10 cellular contexts compared by ENCODE assay signal in genomic region chr3:8490079-8490552, GRCh38. TPM values are rescaled to one million over a fixed set of nuclear protein-coding genes. Genes with fewer than 3 reads are reported as not detected.
A peak's percentile ranks its signal among the peaks of the same experiment; 100 is the strongest.
DNase-seq lines count a peak whose midpoint lies in the region; ATAC-seq and TF ChIP-seq lines count a peak whose summit lies in the region.
"Had no signal": no experiment of that assay in that cellular context is flagged by ENCODE, and none has a peak within 500 bp of the region (broad histone marks: within the 10 kb centered on the region; RNA-seq: fewer than 3 reads in every experiment).

No MANE protein-coding gene starts in this region.

- intact Hi-C loops in transverse colon (cut with DNase I; ENCODE audit: low total_unique reads): loop anchor here (10.0 kb wide), 1 partner anchor 45 kb away; no protein-coding TSS in a partner anchor

- no peaks in the 10 kb centered on the region for H3K79me2 ChIP-seq in GM23248 (ENCODE audit: insufficient read depth)
- H3K79me2 ChIP-seq: parathyroid adenoma had no signal

- peaks cover 28% of the 10 kb centered on the region for H3F3A ChIP-seq in GM23248 (ENCODE audit: insufficient read depth)

- peak overlapping the region; percentile 36 for H3K4me2 ChIP-seq in GM23248 (ENCODE audit: unreplicated experiment)

- H4K20me1 ChIP-seq in GM23248 (ENCODE audit: insufficient read depth): no peaks in the 10 kb centered on the region

- H3K4me1 ChIP-seq in GM23248 (ENCODE audit: insufficient read depth) (peaks cover 49% of the 10 kb centered on the region), SJSA1 (replicated peaks) (peaks cover 35% of the 10 kb centered on the region), skeletal muscle tissue (ENCODE audit: control insufficient read depth in 3 of 3, insufficient read depth in 3 of 3, low read length in 3 of 3) (peaks cover 27 to 36% (median 35%) of the 10 kb centered on the region in 3 donors), transverse colon (peaks cover 0 to 6% (median 1%) of the 10 kb centered on the region in 4 donors)
- H3K4me1 ChIP-seq: parathyroid adenoma had no signal

- H3K27me3 ChIP-seq in GM23248 (replicated peaks; ENCODE audit: insufficient read depth) (no peaks in the 10 kb centered on the region), SJSA1 (replicated peaks) (no peaks in the 10 kb centered on the region), skeletal muscle tissue (ENCODE audit: control insufficient read depth in 3 of 3, insufficient read depth in 3 of 3, low read length in 3 of 3) (no peaks in the 10 kb centered on the region), transverse colon (no peaks in the 10 kb centered on the region)

- H3K27ac ChIP-seq in GM23248 (peak overlapping the region; percentile 88), SJSA1 (peak overlapping the region; percentile 66), skeletal muscle tissue (ENCODE audit: low read depth, low read length) (peak overlapping the region; percentile 74), transverse colon (peak overlapping the region in 2 of 4 donors; percentile 23 to 38)
- H3K27ac ChIP-seq: parathyroid adenoma had no signal

- no peak for TF ChIP-seq EP300 in transverse colon (IDR thresholded peaks at IDR 0.05; ENCODE audit: low read depth)

- H3K4me3 ChIP-seq in GM23248 (no peak overlapping the region), SJSA1 (no peak overlapping the region), fibroblast of the aortic adventitia (ENCODE audit: low read depth, low read length) (no peak overlapping the region), skeletal muscle tissue (ENCODE audit: low read length in 3 of 3) (no peak overlapping the region), transverse colon (no peak overlapping the region)

- in situ Hi-C loops in GM23248 (cut with MboI): no loop called here
- in situ Hi-C loops in transverse colon (cut with MboI; ENCODE audit: low pct_ligation_motif_present in 1 of 4, low pct_unique_long_range_greater_than_20kb in 1 of 4, low sequenced_read_pairs in 3 of 4): no loop called here

- ATAC-seq in GM18868 (IDR thresholded peaks at IDR 0.05; ENCODE audit: unreplicated experiment) (no peak), GM18505 (IDR thresholded peaks at IDR 0.05; ENCODE audit: unreplicated experiment) (no peak)

- no peaks in the 10 kb centered on the region for H3K9me3 ChIP-seq in GM23248 (ENCODE audit: low read depth)
- no peaks in the 10 kb centered on the region for H3K9me3 ChIP-seq in SJSA1 (replicated peaks)
- H3K9me3 ChIP-seq in skeletal muscle tissue (ENCODE audit: control insufficient read depth in 3 of 3, low read length in 3 of 3): no peaks in the 10 kb centered on the region
- H3K9me3 ChIP-seq in transverse colon: no peaks in the 10 kb centered on the region

- H2AFZ ChIP-seq in GM23248: no peak overlapping the region
- H2AFZ ChIP-seq: parathyroid adenoma had no signal

- peak overlapping the region; percentile 50 for H3K9ac ChIP-seq in GM23248
- H3K9ac ChIP-seq in skeletal muscle tissue (ENCODE audit: low read depth in 1 of 3, low read length in 3 of 3): no peak overlapping the region
- H3K9ac ChIP-seq: parathyroid adenoma had no signal

- H3K36me3 ChIP-seq in GM23248 (ENCODE audit: low read depth): no peaks in the 10 kb centered on the region
- no peaks in the 10 kb centered on the region for H3K36me3 ChIP-seq in SJSA1
- no peaks in the 10 kb centered on the region for H3K36me3 ChIP-seq in skeletal muscle tissue (ENCODE audit: control insufficient read depth in 3 of 3, insufficient read depth in 3 of 3, low read length in 3 of 3)
- H3K36me3 ChIP-seq in transverse colon: no peaks in the 10 kb centered on the region

- 0 to 1% methylated on average over 4 of the region's 4 CpGs for WGBS in GM23248 (ENCODE audit: low coverage in 1 of 2, low lambda C conversion rate in 2 of 2, missing lambda C conversion rate in 2 of 2), 2 experiments
- 49 to 75% methylated on average over 3 to 4 of the region's 4 CpGs for WGBS in transverse colon (ENCODE audit: low coverage in 1 of 2), 2 donors

- no peaks in the 10 kb centered on the region for H3K9me2 ChIP-seq in GM23248 (ENCODE audit: insufficient read depth)

- TF ChIP-seq POLR2A in transverse colon (IDR thresholded peaks at IDR 0.05) (no peak), GM18505 (IDR thresholded peaks at IDR 0.05; ENCODE audit: borderline replicate concordance, extremely low read depth, insufficient read depth, insufficient read length) (no peak)

- DNase-seq in GM23248 (peak; percentile 100), SJSA1 (ENCODE audit: low read depth in 1 of 2, low spot score in 2 of 2) (peak; percentile 58 to 71), fibroblast of the aortic adventitia (ENCODE audit: low read depth) (peak; percentile 88), NOMO-1 (lab: John Stamatoyannopoulos, UW; ENCODE audit: unreplicated experiment in 2 of 2) (no peak), transverse colon (no peak)
- DNase-seq: activated CD4-positive, alpha-beta T cell treated with anti-CD3 and anti-CD28 coated beads, Interleukin-2, amount 50 U/mL, for 4 hours had no signal

- TF ChIP-seq CTCF in fibroblast of the aortic adventitia (IDR thresholded peaks at IDR 0.05; ENCODE audit: insufficient read depth, low read length) (no peak), transverse colon (IDR thresholded peaks at IDR 0.05) (no peak)

RNA-seq across cellular contexts. Expression of gene LMCD1, which starts 11.5 kb away (rescaled TPM):
- total RNA-seq in GM23248 (2014; rRNA removed; shearing (Covaris generic)): 149 and 259 TPM in 2 replicates
- 187 and 189 TPM in 2 replicates for polyA plus RNA-seq in GM23248 (2016; fragmentation: Nextera tagmentation; extraction: Ambion mirVana)
- 6.0 and 15.6 TPM in 2 replicates for total RNA-seq in SJSA1 (2014; rRNA removed; shearing (Covaris generic))
- 22.4 and 30.3 TPM in 2 replicates for total RNA-seq in fibroblast of the aortic adventitia (ENCODE audit: low replicate concordance)
- 35.0 TPM for total RNA-seq in skeletal muscle tissue
- 10 to 100 TPM in 2 of 4 donors, 1 to 10 TPM in 2; 6.7 to 26.6 (median 9.6) TPM for total RNA-seq in transverse colon

Comparison
In these comparisons a context has a peak if more than half of its experiments do, and no peak if none do; other contexts are left out.
1. DNase-seq: peak in GM23248 (single experiment), SJSA1 (2 of 2) and fibroblast of the aortic adventitia (single experiment); none in NOMO-1 (0 of 2) and transverse colon (single experiment).